In the genomic region with DNA sequence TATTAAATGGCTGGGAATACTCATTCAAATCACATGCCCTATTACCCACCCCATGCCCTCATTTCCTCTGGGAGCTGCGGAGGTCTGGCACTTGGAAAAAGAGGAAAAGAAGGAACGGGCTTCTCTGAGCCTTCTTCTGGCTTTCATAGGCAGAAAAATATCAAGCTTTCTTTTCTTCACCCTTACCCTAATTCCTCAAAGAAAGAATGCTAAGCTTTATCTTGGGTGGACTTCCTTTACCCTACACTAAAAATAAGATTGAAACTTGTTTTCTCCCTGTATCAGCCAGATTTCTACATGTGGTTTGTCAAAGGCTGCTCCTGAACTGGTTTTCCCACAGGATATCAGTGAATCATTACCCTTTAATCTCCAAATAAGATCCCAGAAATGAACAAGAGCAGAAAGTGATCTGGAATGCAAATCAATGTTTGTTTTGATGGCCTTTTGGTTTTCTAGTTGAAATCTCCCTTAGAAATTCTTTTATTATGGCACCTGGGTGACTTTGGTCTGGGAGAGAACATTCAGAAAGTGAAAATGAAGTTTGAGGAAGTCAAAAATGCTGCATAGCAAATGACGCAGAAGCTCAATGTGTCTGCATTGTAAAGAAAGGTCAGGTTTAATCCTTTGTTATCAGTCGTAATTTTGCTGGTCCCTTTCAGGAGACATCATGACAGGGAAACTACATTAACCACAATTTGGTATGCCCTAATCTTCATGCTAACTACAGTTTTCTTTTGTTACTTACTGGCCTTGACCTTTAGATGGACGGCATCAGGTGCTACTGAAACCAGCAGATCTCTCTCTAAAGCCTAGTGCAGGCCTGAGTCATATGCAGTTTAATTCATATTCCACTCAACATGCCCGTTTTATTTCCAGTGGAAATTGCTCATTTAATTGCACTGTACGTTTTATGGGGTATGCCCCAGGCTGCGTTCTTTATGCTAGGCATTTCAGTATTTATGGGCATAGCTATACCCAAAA, we compare ENCODE assay signal across 1 cellular context.
TF ChIP-seq lines count a peak whose summit lies in the region.

No MANE protein-coding gene starts in this region.

TF ChIP-seq in HepG2, 621 proteins besides CTCF, POLR2A, EP300 and RAD21 (continued from another document and continues in another):
- TF ChIP-seq, protein P1, sequence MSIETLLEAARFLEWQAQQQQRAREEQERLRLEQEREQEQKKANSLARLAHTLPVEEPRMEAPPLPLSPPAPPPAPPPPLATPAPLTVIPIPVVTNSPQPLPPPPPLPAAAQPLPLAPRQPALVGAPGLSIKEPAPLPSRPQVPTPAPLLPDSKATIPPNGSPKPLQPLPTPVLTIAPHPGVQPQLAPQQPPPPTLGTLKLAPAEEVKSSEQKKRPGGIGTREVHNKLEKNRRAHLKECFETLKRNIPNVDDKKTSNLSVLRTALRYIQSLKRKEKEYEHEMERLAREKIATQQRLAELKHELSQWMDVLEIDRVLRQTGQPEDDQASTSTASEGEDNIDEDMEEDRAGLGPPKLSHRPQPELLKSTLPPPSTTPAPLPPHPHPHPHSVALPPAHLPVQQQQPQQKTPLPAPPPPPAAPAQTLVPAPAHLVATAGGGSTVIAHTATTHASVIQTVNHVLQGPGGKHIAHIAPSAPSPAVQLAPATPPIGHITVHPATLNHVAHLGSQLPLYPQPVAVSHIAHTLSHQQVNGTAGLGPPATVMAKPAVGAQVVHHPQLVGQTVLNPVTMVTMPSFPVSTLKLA (IDR thresholded peaks at IDR 0.05) = no peak
- TF ChIP-seq, protein P2, sequence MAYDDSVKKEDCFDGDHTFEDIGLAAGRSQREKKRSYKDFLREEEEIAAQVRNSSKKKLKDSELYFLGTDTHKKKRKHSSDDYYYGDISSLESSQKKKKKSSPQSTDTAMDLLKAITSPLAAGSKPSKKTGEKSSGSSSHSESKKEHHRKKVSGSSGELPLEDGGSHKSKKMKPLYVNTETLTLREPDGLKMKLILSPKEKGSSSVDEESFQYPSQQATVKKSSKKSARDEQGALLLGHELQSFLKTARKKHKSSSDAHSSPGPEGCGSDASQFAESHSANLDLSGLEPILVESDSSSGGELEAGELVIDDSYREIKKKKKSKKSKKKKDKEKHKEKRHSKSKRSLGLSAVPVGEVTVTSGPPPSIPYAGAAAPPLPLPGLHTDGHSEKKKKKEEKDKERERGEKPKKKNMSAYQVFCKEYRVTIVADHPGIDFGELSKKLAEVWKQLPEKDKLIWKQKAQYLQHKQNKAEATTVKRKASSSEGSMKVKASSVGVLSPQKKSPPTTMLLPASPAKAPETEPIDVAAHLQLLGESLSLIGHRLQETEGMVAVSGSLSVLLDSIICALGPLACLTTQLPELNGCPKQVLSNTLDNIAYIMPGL (CRISPR knock-in tag; IDR thresholded peaks at IDR 0.05; ENCODE audit: borderline replicate concordance in 1 of 2, low read depth in 1 of 2) = peak in 1 of 2 experiments; percentile 33; a peak in 2 of 4 replicates
- TF ChIP-seq ZNF672 (CRISPR knock-in tag; IDR thresholded peaks at IDR 0.05) (no peak), IKZF4 (CRISPR knock-in tag; IDR thresholded peaks at IDR 0.05; ENCODE audit: borderline replicate concordance, low read depth, not compliant biosample characterization) (no peak), ZFP37 (CRISPR knock-in tag; IDR thresholded peaks at IDR 0.05; ENCODE audit: borderline replicate concordance) (no peak), PHF8 (CRISPR knock-in tag; IDR thresholded peaks at IDR 0.05) (no peak), ZNF629 (CRISPR knock-in tag; conservative IDR thresholded peaks at IDR 0.05) (no peak), TRIM24 (CRISPR knock-in tag; IDR thresholded peaks at IDR 0.05) (no peak), WIZ (CRISPR knock-in tag; IDR thresholded peaks at IDR 0.05) (no peak), ZNF3 (CRISPR knock-in tag; IDR thresholded peaks at IDR 0.05) (no peak), JARID2 (CRISPR knock-in tag; IDR thresholded peaks at IDR 0.05; ENCODE audit: insufficient replicate concordance) (no peak), CREB1 (IDR thresholded peaks at IDR 0.05) (no peak), CREB1 (CRISPR knock-in tag; IDR thresholded peaks at IDR 0.05) (peak; percentile 61), ZNF432 (CRISPR knock-in tag; IDR thresholded peaks at IDR 0.05; ENCODE audit: borderline replicate concordance) (no peak), ZNF550 (CRISPR knock-in tag; IDR thresholded peaks at IDR 0.05; ENCODE audit: borderline replicate concordance) (no peak), RXRB (CRISPR knock-in tag; IDR thresholded peaks at IDR 0.05; ENCODE audit: borderline replicate concordance) (peak; percentile 90), ZNF224 (CRISPR knock-in tag; IDR thresholded peaks at IDR 0.05) (no peak), ARNT (IDR thresholded peaks at IDR 0.05) (no peak), ZNF562 (CRISPR knock-in tag; IDR thresholded peaks at IDR 0.05; ENCODE audit: borderline replicate concordance) (no peak), MAF1 (CRISPR knock-in tag; IDR thresholded peaks at IDR 0.05; ENCODE audit: borderline replicate concordance) (no peak), ZNF788 (CRISPR knock-in tag; IDR thresholded peaks at IDR 0.05; ENCODE audit: borderline replicate concordance) (no peak), ZBTB7B (CRISPR knock-in tag; IDR thresholded peaks at IDR 0.05) (peak; percentile 35; the same call in 1 of the 2 replicates), MED13 (CRISPR knock-in tag; IDR thresholded peaks at IDR 0.05) (no peak), KLF16 (CRISPR knock-in tag; IDR thresholded peaks at IDR 0.05) (no peak)
- TF ChIP-seq, protein P3, sequence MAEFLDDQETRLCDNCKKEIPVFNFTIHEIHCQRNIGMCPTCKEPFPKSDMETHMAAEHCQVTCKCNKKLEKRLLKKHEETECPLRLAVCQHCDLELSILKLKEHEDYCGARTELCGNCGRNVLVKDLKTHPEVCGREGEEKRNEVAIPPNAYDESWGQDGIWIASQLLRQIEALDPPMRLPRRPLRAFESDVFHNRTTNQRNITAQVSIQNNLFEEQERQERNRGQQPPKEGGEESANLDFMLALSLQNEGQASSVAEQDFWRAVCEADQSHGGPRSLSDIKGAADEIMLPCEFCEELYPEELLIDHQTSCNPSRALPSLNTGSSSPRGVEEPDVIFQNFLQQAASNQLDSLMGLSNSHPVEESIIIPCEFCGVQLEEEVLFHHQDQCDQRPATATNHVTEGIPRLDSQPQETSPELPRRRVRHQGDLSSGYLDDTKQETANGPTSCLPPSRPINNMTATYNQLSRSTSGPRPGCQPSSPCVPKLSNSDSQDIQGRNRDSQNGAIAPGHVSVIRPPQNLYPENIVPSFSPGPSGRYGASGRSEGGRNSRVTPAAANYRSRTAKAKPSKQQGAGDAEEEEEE (CRISPR knock-in tag; IDR thresholded peaks at IDR 0.05; ENCODE audit: borderline replicate concordance) = no peak
- TF ChIP-seq, protein P4, sequence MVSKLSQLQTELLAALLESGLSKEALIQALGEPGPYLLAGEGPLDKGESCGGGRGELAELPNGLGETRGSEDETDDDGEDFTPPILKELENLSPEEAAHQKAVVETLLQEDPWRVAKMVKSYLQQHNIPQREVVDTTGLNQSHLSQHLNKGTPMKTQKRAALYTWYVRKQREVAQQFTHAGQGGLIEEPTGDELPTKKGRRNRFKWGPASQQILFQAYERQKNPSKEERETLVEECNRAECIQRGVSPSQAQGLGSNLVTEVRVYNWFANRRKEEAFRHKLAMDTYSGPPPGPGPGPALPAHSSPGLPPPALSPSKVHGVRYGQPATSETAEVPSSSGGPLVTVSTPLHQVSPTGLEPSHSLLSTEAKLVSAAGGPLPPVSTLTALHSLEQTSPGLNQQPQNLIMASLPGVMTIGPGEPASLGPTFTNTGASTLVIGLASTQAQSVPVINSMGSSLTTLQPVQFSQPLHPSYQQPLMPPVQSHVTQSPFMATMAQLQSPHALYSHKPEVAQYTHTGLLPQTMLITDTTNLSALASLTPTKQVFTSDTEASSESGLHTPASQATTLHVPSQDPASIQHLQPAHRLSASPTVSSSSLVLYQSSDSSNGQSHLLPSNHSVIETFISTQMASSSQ (IDR thresholded peaks at IDR 0.05; ENCODE audit: low read depth) = no peak
- TF ChIP-seq, protein P4 (CRISPR knock-in tag; IDR thresholded peaks at IDR 0.05; ENCODE audit: borderline replicate concordance) = 0 out of 2 replicates have a peak, but pooled peaks have one; percentile 58
- TF ChIP-seq, protein P5, sequence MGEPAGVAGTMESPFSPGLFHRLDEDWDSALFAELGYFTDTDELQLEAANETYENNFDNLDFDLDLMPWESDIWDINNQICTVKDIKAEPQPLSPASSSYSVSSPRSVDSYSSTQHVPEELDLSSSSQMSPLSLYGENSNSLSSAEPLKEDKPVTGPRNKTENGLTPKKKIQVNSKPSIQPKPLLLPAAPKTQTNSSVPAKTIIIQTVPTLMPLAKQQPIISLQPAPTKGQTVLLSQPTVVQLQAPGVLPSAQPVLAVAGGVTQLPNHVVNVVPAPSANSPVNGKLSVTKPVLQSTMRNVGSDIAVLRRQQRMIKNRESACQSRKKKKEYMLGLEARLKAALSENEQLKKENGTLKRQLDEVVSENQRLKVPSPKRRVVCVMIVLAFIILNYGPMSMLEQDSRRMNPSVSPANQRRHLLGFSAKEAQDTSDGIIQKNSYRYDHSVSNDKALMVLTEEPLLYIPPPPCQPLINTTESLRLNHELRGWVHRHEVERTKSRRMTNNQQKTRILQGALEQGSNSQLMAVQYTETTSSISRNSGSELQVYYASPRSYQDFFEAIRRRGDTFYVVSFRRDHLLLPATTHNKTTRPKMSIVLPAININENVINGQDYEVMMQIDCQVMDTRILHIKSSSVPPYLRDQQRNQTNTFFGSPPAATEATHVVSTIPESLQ (CRISPR knock-in tag; conservative IDR thresholded peaks at IDR 0.05) = no peak
- TF ChIP-seq, protein P6, sequence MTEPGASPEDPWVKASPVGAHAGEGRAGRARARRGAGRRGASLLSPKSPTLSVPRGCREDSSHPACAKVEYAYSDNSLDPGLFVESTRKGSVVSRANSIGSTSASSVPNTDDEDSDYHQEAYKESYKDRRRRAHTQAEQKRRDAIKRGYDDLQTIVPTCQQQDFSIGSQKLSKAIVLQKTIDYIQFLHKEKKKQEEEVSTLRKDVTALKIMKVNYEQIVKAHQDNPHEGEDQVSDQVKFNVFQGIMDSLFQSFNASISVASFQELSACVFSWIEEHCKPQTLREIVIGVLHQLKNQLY (CRISPR knock-in tag; IDR thresholded peaks at IDR 0.05) = no peak
- TF ChIP-seq, protein P7, sequence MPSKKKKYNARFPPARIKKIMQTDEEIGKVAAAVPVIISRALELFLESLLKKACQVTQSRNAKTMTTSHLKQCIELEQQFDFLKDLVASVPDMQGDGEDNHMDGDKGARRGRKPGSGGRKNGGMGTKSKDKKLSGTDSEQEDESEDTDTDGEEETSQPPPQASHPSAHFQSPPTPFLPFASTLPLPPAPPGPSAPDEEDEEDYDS (CRISPR knock-in tag; IDR thresholded peaks at IDR 0.05) = 0 out of 2 replicates have a peak, but pooled peaks have one; percentile 14
- TF ChIP-seq, protein P8, sequence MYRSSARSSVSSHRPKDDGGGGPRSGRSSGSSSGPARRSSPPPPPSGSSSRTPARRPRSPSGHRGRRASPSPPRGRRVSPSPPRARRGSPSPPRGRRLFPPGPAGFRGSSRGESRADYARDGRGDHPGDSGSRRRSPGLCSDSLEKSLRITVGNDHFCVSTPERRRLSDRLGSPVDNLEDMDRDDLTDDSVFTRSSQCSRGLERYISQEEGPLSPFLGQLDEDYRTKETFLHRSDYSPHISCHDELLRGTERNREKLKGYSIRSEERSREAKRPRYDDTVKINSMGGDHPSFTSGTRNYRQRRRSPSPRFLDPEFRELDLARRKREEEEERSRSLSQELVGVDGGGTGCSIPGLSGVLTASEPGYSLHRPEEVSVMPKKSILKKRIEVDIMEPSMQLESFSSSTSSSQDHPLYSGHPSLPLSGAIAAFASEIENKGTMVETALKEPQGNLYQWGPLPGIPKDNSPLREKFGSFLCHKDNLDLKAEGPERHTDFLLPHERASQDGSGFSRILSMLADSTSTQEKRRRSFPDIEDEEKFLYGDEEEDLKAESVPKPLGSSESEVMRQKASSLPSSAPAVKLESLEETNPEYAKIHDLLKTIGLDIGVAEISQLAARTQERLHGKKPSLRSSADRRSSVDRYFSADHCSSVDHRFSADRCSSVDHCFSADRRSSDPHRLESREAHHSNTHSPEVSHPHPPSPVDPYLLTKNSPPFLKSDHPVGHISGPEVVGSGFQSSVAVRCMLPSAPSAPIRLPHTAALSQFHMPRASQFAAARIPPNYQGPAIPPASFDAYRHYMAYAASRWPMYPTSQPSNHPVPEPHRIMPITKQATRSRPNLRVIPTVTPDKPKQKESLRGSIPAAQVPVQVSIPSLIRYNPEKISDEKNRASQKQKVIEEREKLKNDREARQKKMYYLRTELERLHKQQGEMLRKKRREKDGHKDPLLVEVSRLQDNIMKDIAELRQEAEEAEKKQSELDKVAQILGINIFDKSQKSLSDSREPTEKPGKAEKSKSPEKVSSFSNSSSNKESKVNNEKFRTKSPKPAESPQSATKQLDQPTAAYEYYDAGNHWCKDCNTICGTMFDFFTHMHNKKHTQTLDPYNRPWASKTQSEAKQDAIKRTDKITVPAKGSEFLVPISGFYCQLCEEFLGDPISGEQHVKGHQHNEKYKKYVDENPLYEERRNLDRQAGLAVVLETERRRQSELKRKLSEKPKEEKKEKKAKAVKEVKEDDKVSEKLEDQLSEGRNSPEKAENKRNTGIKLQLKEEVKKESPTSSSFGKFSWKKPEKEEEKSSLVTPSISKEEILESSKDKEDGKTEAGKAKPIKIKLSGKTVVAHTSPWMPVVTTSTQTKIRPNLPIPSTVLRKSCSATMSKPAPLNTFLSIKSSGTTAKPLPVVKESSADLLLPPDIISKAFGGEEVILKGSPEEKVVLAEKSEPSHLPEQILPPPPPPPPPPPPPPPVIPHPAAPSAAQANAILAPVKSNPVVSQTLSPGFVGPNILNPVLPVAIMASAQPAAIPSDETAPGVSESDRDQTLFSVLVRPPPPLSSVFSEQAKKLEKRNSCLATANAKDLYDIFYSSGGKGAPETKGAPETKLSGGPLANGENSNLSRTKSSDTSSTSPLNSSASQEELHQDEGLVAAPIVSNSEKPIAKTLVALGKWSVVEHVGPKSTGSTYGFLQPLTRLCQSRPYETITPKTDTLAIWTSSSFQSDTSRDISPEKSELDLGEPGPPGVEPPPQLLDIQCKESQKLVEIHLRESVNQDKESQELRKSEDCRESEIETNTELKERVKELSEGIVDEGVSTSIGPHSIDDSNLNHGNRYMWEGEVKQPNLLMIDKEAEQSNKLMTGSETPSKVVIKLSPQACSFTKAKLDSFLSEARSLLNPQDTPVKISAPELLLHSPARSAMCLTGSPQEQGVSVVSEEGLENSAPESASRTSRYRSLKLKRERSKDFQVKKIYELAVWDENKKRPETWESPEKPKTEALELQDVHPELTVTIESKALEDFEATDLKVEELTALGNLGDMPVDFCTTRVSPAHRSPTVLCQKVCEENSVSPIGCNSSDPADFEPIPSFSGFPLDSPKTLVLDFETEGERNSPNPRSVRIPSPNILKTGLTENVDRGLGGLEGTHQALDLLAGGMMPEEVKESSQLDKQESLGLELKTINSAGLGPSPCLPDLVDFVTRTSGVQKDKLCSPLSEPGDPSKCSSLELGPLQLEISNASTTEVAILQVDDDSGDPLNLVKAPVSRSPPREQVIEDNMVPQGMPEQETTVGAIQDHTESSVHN (CRISPR knock-in tag; IDR thresholded peaks at IDR 0.05) = no peak
